Comparison of ENCODE assay signal across 18 cellular contexts in the genomic region with DNA sequence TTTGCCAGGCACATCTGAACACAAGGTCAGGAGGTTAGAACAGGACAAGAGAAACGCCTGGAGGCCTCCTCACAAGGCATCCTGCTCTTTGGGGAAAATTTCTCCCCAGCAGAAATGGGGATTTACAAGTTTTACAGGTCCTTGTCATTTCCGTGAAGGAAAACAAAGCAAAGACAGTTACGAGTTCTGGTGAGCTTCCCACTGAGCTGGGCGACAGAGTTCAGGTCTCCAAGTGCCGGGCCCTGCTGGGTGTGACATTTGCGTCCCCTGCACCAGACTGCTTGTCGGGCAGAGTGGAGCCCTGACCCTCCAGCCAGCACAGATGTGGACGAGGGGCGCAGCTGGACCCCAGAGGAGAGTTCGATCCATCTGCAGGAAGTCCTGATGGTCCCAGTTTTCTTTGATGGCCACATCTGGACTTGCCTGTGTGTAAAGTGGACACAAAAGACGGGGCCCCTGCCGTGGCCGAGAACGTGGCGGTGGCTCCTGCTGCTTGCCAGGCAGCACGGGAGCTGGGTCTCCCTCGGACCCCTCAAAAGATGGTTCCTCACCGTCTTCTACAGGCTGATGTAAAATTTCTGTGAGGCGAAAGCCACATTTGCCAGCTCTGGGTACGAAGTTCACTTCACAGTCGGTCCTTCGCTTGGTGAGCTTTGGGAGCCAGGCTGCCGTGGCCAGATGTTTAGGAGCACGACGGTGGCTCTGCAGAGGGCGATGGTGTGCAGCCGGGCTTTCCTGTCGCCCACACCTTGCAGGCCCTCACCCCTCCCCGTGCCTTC. TPM values are rescaled to one million over a fixed set of nuclear protein-coding genes. Genes with fewer than 3 reads are reported as not detected.
A peak's percentile ranks its signal among the peaks of the same experiment; 100 is the strongest.
DNase-seq lines count a peak whose midpoint lies in the region; ATAC-seq and TF ChIP-seq lines count a peak whose summit lies in the region.
"Had no signal": no experiment of that assay in that cellular context is flagged by ENCODE, and none has a peak within 500 bp of the region (broad histone marks: within the 10 kb centered on the region; RNA-seq: fewer than 3 reads in every experiment).

No MANE protein-coding gene starts in this region.

- peaks cover 20% of the 10 kb centered on the region for H3K4me1 ChIP-seq in left ventricle myocardium inferior
- peaks cover 0 to 15% (median 0%) of the 10 kb centered on the region in 9 donors for H3K4me1 ChIP-seq in heart right ventricle
- peaks cover 35% of the 10 kb centered on the region for H3K4me1 ChIP-seq in body of pancreas
- H3K4me1 ChIP-seq in neuronal stem cell (ENCODE audit: control insufficient read depth in 2 of 2, insufficient read depth in 1 of 2, low read depth in 1 of 2, low read length in 2 of 2): no peaks in the 10 kb centered on the region
- H3K4me1 ChIP-seq: Caco-2 had no signal

- no peak overlapping the region for H3K4ac ChIP-seq in neuronal stem cell (ENCODE audit: low read length)

- no peak overlapping the region for H2BK120ac ChIP-seq in neuronal stem cell (ENCODE audit: low read depth, low read length)

- H3K4me2 ChIP-seq in neuronal stem cell (ENCODE audit: insufficient read depth, low read length, poor library complexity, severe bottlenecking): no peak overlapping the region
- H3K4me2 ChIP-seq: GM23338 had no signal

- TF ChIP-seq CTCF in left ventricle myocardium inferior (IDR thresholded peaks at IDR 0.05; ENCODE audit: borderline replicate concordance) (no peak), heart right ventricle (IDR thresholded peaks at IDR 0.05) (no peak), body of pancreas (IDR thresholded peaks at IDR 0.05) (no peak)

- H3K9me3 ChIP-seq in left ventricle myocardium inferior (replicated peaks): no peaks in the 10 kb centered on the region
- no peaks in the 10 kb centered on the region for H3K9me3 ChIP-seq in heart right ventricle
- H3K9me3 ChIP-seq in body of pancreas: no peaks in the 10 kb centered on the region
- H3K9me3 ChIP-seq in neuronal stem cell (replicated peaks in 1 of 2; ENCODE audit: control insufficient read depth in 2 of 2, insufficient read depth in 1 of 2, low read depth in 1 of 2, low read length in 2 of 2): no peaks in the 10 kb centered on the region
- H3K9me3 ChIP-seq: Caco-2 had no signal

- peaks cover 2% of the 10 kb centered on the region for H3K79me1 ChIP-seq in neuronal stem cell (ENCODE audit: low read depth, low read length)

- no peak overlapping the region for H3K18ac ChIP-seq in neuronal stem cell (ENCODE audit: low read length)

- no peak for TF ChIP-seq POLR2A in body of pancreas (IDR thresholded peaks at IDR 0.05)

- H3K14ac ChIP-seq in neuronal stem cell (ENCODE audit: low read length): no peak overlapping the region

- H2AFZ ChIP-seq in neuronal stem cell (ENCODE audit: low read length): no peak overlapping the region
- H2AFZ ChIP-seq: GM23338 had no signal

- H3K4me3 ChIP-seq in left ventricle myocardium inferior (no peak overlapping the region), heart right ventricle (no peak overlapping the region), body of pancreas (no peak overlapping the region), neuronal stem cell (ENCODE audit: low read length in 2 of 2) (no peak overlapping the region)
- H3K4me3 ChIP-seq: GM23338 had no signal

- WGBS in heart right ventricle, 2 donors: 87 to 88% methylated on average over 29 of the region's 29 CpGs
- 41 to 73% methylated on average over 17 to 27 of the region's 29 CpGs for WGBS in body of pancreas, 2 donors
- no CpG with 5 or more reads among the region's 29 CpGs for WGBS in neuronal stem cell (ENCODE audit: extremely low coverage in 2 of 2, insufficient read length in 2 of 2, insufficient replicate concordance in 1 of 2), 2 donors

- no peak overlapping the region for H2BK15ac ChIP-seq in neuronal stem cell (ENCODE audit: low read length)

- peak overlapping the region; percentile 32 for H3K9ac ChIP-seq in neuronal stem cell (ENCODE audit: low read depth, low read length, poor library complexity)

- peaks cover 53% of the 10 kb centered on the region for H3K36me3 ChIP-seq in left ventricle myocardium inferior
- H3K36me3 ChIP-seq in heart right ventricle: peaks cover 0 to 70% (median 21%) of the 10 kb centered on the region in 9 donors
- H3K36me3 ChIP-seq in body of pancreas (replicated peaks in 1 of 2; ENCODE audit: insufficient read depth in 1 of 2, low read depth in 2 of 2): peaks cover 0 to 12% of the 10 kb centered on the region in 2 donors
- peaks cover 20 to 40% of the 10 kb centered on the region in 2 donors for H3K36me3 ChIP-seq in neuronal stem cell (replicated peaks in 1 of 2; ENCODE audit: control insufficient read depth in 2 of 2, insufficient read depth in 2 of 2, low read length in 2 of 2)

- no peak overlapping the region for H2BK12ac ChIP-seq in neuronal stem cell (ENCODE audit: low read length)

- H3K27me3 ChIP-seq in left ventricle myocardium inferior (ENCODE audit: low read depth) (no peaks in the 10 kb centered on the region), heart right ventricle (no peaks in the 10 kb centered on the region), body of pancreas (no peaks in the 10 kb centered on the region), neuronal stem cell (ENCODE audit: control insufficient read depth in 3 of 3, insufficient read depth in 3 of 3, low read depth in 1 of 3, low read length in 3 of 3) (no peaks in the 10 kb centered on the region)

- no peak overlapping the region for H3K23ac ChIP-seq in neuronal stem cell (ENCODE audit: low read depth, low read length, poor library complexity)

- ATAC-seq in heart right ventricle (no peak), body of pancreas (no peak), GM18873 (IDR thresholded peaks at IDR 0.05; ENCODE audit: low FRiP score, unreplicated experiment) (no peak)
- ATAC-seq: GM23338 had no signal

- H3K27ac ChIP-seq in left ventricle myocardium inferior (replicated peaks): peak overlapping the region; percentile 33
- no peak overlapping the region for H3K27ac ChIP-seq in heart right ventricle
- peak overlapping the region; percentile 69 to 84 (median 82) for H3K27ac ChIP-seq in body of pancreas
- H3K27ac ChIP-seq in neuronal stem cell (replicated peaks; ENCODE audit: low read length): no peak overlapping the region

- no peak overlapping the region for H4K8ac ChIP-seq in neuronal stem cell (ENCODE audit: low read depth, low read length)

- intact Hi-C loops in left ventricle myocardium inferior (cut with micrococcal nuclease) (no loop called here), heart right ventricle (cut with DNase I) (no loop called here), body of pancreas (cut with DNase I) (loop anchor here (10.0 kb wide), 1 partner anchor 53 kb away; no protein-coding TSS in a partner anchor)

- peak overlapping the region; percentile 32 for H2BK5ac ChIP-seq in neuronal stem cell (ENCODE audit: low read length)

- H4K91ac ChIP-seq in neuronal stem cell (ENCODE audit: low read depth, low read length, poor library complexity): no peak overlapping the region

- peak overlapping the region; percentile 54 for H2AK5ac ChIP-seq in neuronal stem cell (ENCODE audit: low read depth, low read length)

- DNase-seq in left ventricle myocardium inferior (no peak), heart right ventricle (no peak), body of pancreas (peak; percentile 71 to 88 (median 84)), neuronal stem cell (ENCODE audit: low spot score) (no peak), SIG-M5 treated with dmso at 0.1 percent for 504 hours (lab: John Stamatoyannopoulos, UW; ENCODE audit: unreplicated experiment) (no peak), LoVo (ENCODE audit: low spot score) (no peak), NCI-H1417 treated with DMSO at 0.1 percent for 48 hours (lab: John Stamatoyannopoulos, UW) (no peak)
- DNase-seq: Caco-2; CD4-positive, alpha-beta T cell; GDM1; Karpas-422; MM.1S; NCI-H1092 treated with DMSO at 0.1 percent for 48 hours; NCI-H2081; NCI-H748 treated with DMSO at 0.1 percent for 48 hours; SIG-M5 had no signal

RNA-seq across cellular contexts. Expression of a gene that starts 5.2 kb away (rescaled TPM):
- 70.5 TPM for total RNA-seq in left ventricle myocardium inferior
- total RNA-seq in heart right ventricle: 10 to 100 TPM; 67.7 to 97.0 (median 73.2) TPM
- 100 to 1,000 TPM in 1 of 2 donors, 10 to 100 TPM in 1; 81.9 to 192 TPM for polyA plus RNA-seq in heart right ventricle
- total RNA-seq in body of pancreas: 100 to 1,000 TPM in 1 of 2 donors, 10 to 100 TPM in 1; 79.9 to 104 TPM
- polyA plus RNA-seq in neuronal stem cell (2013, experiment 1 of 2): 69.1 TPM
- polyA plus RNA-seq in neuronal stem cell (2013, experiment 2 of 2): 69.0 TPM

RNA-seq across cellular contexts. Expression of a gene that starts 59.3 kb away (rescaled TPM):
- total RNA-seq in left ventricle myocardium inferior: 55.3 TPM
- 10 to 100 TPM; 35.4 to 55.7 (median 41.7) TPM for total RNA-seq in heart right ventricle
- 10 to 100 TPM; 12.6 to 30.3 TPM for polyA plus RNA-seq in heart right ventricle
- total RNA-seq in body of pancreas: 10 to 100 TPM; 54.5 to 71.9 TPM
- 23.2 TPM for polyA plus RNA-seq in neuronal stem cell (2013, experiment 1 of 2)
- polyA plus RNA-seq in neuronal stem cell (2013, experiment 2 of 2): 23.6 TPM

Comparison
In these comparisons a context has a peak if more than half of its experiments do, and no peak if none do; other contexts are left out.
1. H3K27ac ChIP-seq: peak in left ventricle myocardium inferior (single experiment) and body of pancreas (4 of 4); none in heart right ventricle (0 of 10) and neuronal stem cell (single experiment).
2. DNase-seq: peak in body of pancreas (4 of 4); none in left ventricle myocardium inferior (single experiment), heart right ventricle (0 of 2), neuronal stem cell (single experiment), SIG-M5 treated with dmso at 0.1 percent for 504 hours (single experiment), LoVo (single experiment) and NCI-H1417 treated with DMSO at 0.1 percent for 48 hours (single experiment).